9 cellular contexts compared by ENCODE assay signal in genomic region chr7:148084138-148084537, GRCh38.
A peak's percentile ranks its signal among the peaks of the same experiment; 100 is the strongest.
DNase-seq lines count a peak whose midpoint lies in the region; ATAC-seq and TF ChIP-seq lines count a peak whose summit lies in the region.
"Had no signal": no experiment of that assay in that cellular context is flagged by ENCODE, and none has a peak within 500 bp of the region (broad histone marks: within the 10 kb centered on the region; RNA-seq: fewer than 3 reads in every experiment).

No MANE protein-coding gene starts in this region.

- H3K27me3 Mint-ChIP-seq in nephron progenitor cell (ENCODE audit: low read depth, poor library complexity), result no peaks in the 10 kb centered on the region
- peaks cover 0 to 7% of the 10 kb centered on the region in 2 donors for H3K27me3 Mint-ChIP-seq in natural killer cell (ENCODE audit: low read depth in 2 of 2)
- H3K27me3 Mint-ChIP-seq in stimulated activated memory B cell treated with anti-CD40 and anti-IgM and Interleukin-4, amounts not matched to agents 10 μg/mL and 1 μg/mL and 100 μg/mL, for 72 hours, result peaks cover 18% of the 10 kb centered on the region

- H3K9me3 Mint-ChIP-seq in nephron progenitor cell (peaks cover 30% of the 10 kb centered on the region), natural killer cell (peaks cover 0 to 3% of the 10 kb centered on the region in 2 donors)
- H3K9me3 Mint-ChIP-seq in stimulated activated memory B cell treated with anti-CD40 and anti-IgM and Interleukin-4, amounts not matched to agents 10 μg/mL and 1 μg/mL and 100 μg/mL, for 72 hours, result no peaks in the 10 kb centered on the region

- no peak overlapping the region for H3K4me3 ChIP-seq in MG63

- TF ChIP-seq POLR2A in erythroblast (IDR thresholded peaks at IDR 0.05; ENCODE audit: low read length), result no peak

- intact Hi-C loops in natural killer cell (cut with micrococcal nuclease), result no loop called here

- TF ChIP-seq CTCF in nephron progenitor cell (IDR thresholded peaks at IDR 0.05), result peak; percentile 72
- no peak for TF ChIP-seq CTCF in natural killer cell (IDR thresholded peaks at IDR 0.05)

- H3K36me3 ChIP-seq in MG63, result no peaks in the 10 kb centered on the region
- H3K36me3 ChIP-seq: neutrophil had no signal

- no peaks in the 10 kb centered on the region for H3K9me3 ChIP-seq in MG63
- H3K9me3 ChIP-seq: neutrophil had no signal

- ATAC-seq in GM19397 (IDR thresholded peaks at IDR 0.05; ENCODE audit: unreplicated experiment) (peak; percentile 67), natural killer cell (no peak)
- no peak for ATAC-seq in stimulated activated memory B cell treated with anti-CD40 and anti-IgM and Interleukin-4, amounts not matched to agents 10 μg/mL and 1 μg/mL and 100 μg/mL, for 72 hours

- H3K27ac Mint-ChIP-seq in nephron progenitor cell (no peak overlapping the region), natural killer cell (no peak overlapping the region)
- H3K27ac Mint-ChIP-seq in stimulated activated memory B cell treated with anti-CD40 and anti-IgM and Interleukin-4, amounts not matched to agents 10 μg/mL and 1 μg/mL and 100 μg/mL, for 72 hours, result no peak overlapping the region

- H3K4me3 Mint-ChIP-seq in nephron progenitor cell (no peak overlapping the region), natural killer cell (no peak overlapping the region)
- no peak overlapping the region for H3K4me3 Mint-ChIP-seq in stimulated activated memory B cell treated with anti-CD40 and anti-IgM and Interleukin-4, amounts not matched to agents 10 μg/mL and 1 μg/mL and 100 μg/mL, for 72 hours

- DNase-seq in COLO829 (ENCODE audit: low spot score) (peak; percentile 11), MG63 (peak; percentile 19), RPMI8226 (peak; percentile 61), erythroblast (lab: John Stamatoyannopoulos, UW) (peak; percentile 12 to 48), nephron progenitor cell (peak; percentile 63), natural killer cell (no peak)

- no peaks in the 10 kb centered on the region for H3K27me3 ChIP-seq in MG63
- H3K27me3 ChIP-seq: neutrophil had no signal

- H3K4me1 Mint-ChIP-seq in nephron progenitor cell (peaks cover 13% of the 10 kb centered on the region), natural killer cell (no peaks in the 10 kb centered on the region)
- no peaks in the 10 kb centered on the region for H3K4me1 Mint-ChIP-seq in stimulated activated memory B cell treated with anti-CD40 and anti-IgM and Interleukin-4, amounts not matched to agents 10 μg/mL and 1 μg/mL and 100 μg/mL, for 72 hours

- peaks cover 23% of the 10 kb centered on the region for H3K36me3 Mint-ChIP-seq in nephron progenitor cell (ENCODE audit: low read depth)
- H3K36me3 Mint-ChIP-seq in natural killer cell, result no peaks in the 10 kb centered on the region
- no peaks in the 10 kb centered on the region for H3K36me3 Mint-ChIP-seq in stimulated activated memory B cell treated with anti-CD40 and anti-IgM and Interleukin-4, amounts not matched to agents 10 μg/mL and 1 μg/mL and 100 μg/mL, for 72 hours
